Comparison of ENCODE assay signal across 1 cellular context in genomic region chr10:51022933-51023585, GRCh38.
TF ChIP-seq lines count a peak whose summit lies in the region.

No MANE protein-coding gene starts in this region.

TF ChIP-seq in HepG2, 621 proteins besides CTCF, POLR2A, EP300 and RAD21:
- TF ChIP-seq BCL6 (CRISPR knock-in tag; IDR thresholded peaks at IDR 0.05), result no peak
- TF ChIP-seq ZNF337 (CRISPR knock-in tag; IDR thresholded peaks at IDR 0.05; ENCODE audit: borderline replicate concordance, low read depth), result no peak
- no peak for TF ChIP-seq ZNF549 (CRISPR knock-in tag; IDR thresholded peaks at IDR 0.05)
- TF ChIP-seq FLYWCH1 (CRISPR knock-in tag; IDR thresholded peaks at IDR 0.05), result no peak
- TF ChIP-seq ZKSCAN5 (CRISPR knock-in tag; IDR thresholded peaks at IDR 0.05), result no peak
- no peak for TF ChIP-seq GABPA (IDR thresholded peaks at IDR 0.05; ENCODE audit: low read depth, low read length)
- TF ChIP-seq GABPA (CRISPR knock-in tag; IDR thresholded peaks at IDR 0.05; ENCODE audit: low read depth), result no peak
- no peak for TF ChIP-seq ZBTB3 (CRISPR knock-in tag; IDR thresholded peaks at IDR 0.05; ENCODE audit: borderline replicate concordance, low read depth)
TF ChIP-seq in HepG2: peak in this region for 0.
